Comparison of ENCODE assay signal across 8 cellular contexts in the genomic region with DNA sequence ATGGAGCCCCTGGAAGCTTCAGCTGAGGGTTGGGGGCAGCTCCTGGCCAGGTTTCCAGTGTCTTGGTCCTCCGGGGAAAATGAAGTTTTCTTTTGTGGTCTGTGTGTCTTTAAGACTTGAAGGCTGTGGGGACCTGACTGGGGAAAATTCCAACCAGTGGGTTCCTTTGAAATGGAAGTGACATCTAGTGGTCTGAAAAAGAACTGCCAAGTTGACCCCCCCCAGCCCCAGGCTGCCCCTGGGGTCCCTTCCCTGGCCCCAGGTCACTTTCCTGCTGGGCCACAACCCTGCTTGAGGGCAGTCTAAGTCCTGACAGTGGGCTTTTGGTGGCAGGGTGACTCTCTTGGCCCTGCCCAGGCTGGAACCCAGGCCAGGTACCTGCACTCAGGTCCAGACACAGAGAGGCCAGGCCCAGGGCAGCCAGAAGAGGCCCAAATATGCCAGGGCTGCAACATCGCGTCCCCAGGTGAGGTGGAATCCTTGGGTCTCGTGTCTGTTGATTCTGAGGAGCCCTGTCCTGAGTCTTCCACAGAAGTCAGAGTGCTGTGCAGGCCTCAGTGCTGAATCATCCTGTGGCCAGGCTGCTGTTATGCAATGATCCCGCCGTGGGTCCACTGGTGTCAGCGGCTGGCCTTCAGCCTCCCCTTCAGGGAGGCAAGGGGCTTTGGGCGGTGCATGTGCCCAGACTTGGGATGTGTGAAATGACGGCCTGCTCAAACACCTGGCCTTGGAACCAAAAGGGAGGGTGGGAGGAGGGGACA.
DNase-seq lines count a peak whose midpoint lies in the region; ATAC-seq, FAIRE-seq and TF ChIP-seq lines count a peak whose summit lies in the region.

No MANE protein-coding gene starts in this region.

- no peak for FAIRE-seq in bronchial epithelial cell (lab: Jason Lieb, UNC)

- ATAC-seq in lower lobe of right lung (peak; percentile 75 to 88), HG03378 (IDR thresholded peaks at IDR 0.05; ENCODE audit: unreplicated experiment) (no peak)
- no peak for ATAC-seq in naive thymus-derived CD8-positive, alpha-beta T cell

- H3K4me3 ChIP-seq in bronchial epithelial cell (ENCODE audit: low read depth, low read length) = no peak overlapping the region
- no peak overlapping the region for H3K4me3 ChIP-seq in lower lobe of right lung

- H3K4me1 Mint-ChIP-seq in activated CD4-positive, alpha-beta T cell treated with anti-CD3 and anti-CD28 coated beads, Interleukin-2, amount 10 ng/mL, durations not matched to agents 24 days and 14 days = no peaks in the 10 kb centered on the region
- H3K4me1 Mint-ChIP-seq in activated CD4-positive, alpha-beta T cell treated with anti-CD3 and anti-CD28 coated beads, Interleukin-2, amount 10 ng/mL, durations not matched to agents 7 days and 5 days = no peaks in the 10 kb centered on the region
- H3K4me1 Mint-ChIP-seq in naive thymus-derived CD8-positive, alpha-beta T cell = peaks cover 0 to 1% (median 0%) of the 10 kb centered on the region in 4 donors

- TF ChIP-seq CTCF in bronchial epithelial cell (IDR thresholded peaks at IDR 0.05; ENCODE audit: insufficient read depth, low read length, severe bottlenecking) = peak; percentile 68
- TF ChIP-seq CTCF in lower lobe of right lung (IDR thresholded peaks at IDR 0.05) = peak; percentile 59

- peaks cover 7% of the 10 kb centered on the region for H3K4me1 ChIP-seq in lower lobe of right lung

- no peaks in the 10 kb centered on the region for H3K36me3 ChIP-seq in bronchial epithelial cell (ENCODE audit: control insufficient read depth, insufficient read depth, low read length)
- no peaks in the 10 kb centered on the region for H3K36me3 ChIP-seq in lower lobe of right lung

- H3K27me3 ChIP-seq in bronchial epithelial cell (ENCODE audit: control insufficient read depth, insufficient read depth, low read length) (no peaks in the 10 kb centered on the region), lower lobe of right lung (ENCODE audit: low read depth) (no peaks in the 10 kb centered on the region)

- intact Hi-C loops in activated CD4-positive, alpha-beta T cell treated with anti-CD3 and anti-CD28 coated beads, Interleukin-2, amount 10 ng/mL, durations not matched to agents 24 days and 14 days (cut with micrococcal nuclease) = loop anchor here (2.0 kb wide), 1 partner anchor 66 kb away; no protein-coding TSS in a partner anchor
- intact Hi-C loops in lower lobe of right lung (cut with DNase I) = no loop called here

- no peaks in the 10 kb centered on the region for H3K36me3 Mint-ChIP-seq in activated CD4-positive, alpha-beta T cell treated with anti-CD3 and anti-CD28 coated beads, Interleukin-2, amount 10 ng/mL, durations not matched to agents 24 days and 14 days (ENCODE audit: low read depth)
- no peaks in the 10 kb centered on the region for H3K36me3 Mint-ChIP-seq in activated CD4-positive, alpha-beta T cell treated with anti-CD3 and anti-CD28 coated beads, Interleukin-2, amount 10 ng/mL, durations not matched to agents 7 days and 5 days (ENCODE audit: low read depth)
- H3K36me3 Mint-ChIP-seq in naive thymus-derived CD8-positive, alpha-beta T cell = no peaks in the 10 kb centered on the region

- CTCF ChIA-PET in activated CD4-positive, alpha-beta T cell treated with anti-CD3 and anti-CD28 coated beads, Interleukin-2, amount 10 ng/mL, durations not matched to agents 7 days and 5 days (lab: Charles Lee) = no interaction called here

- POLR2A ChIA-PET in activated CD4-positive, alpha-beta T cell treated with anti-CD3 and anti-CD28 coated beads, Interleukin-2, amount 10 ng/mL, durations not matched to agents 7 days and 5 days (lab: Charles Lee) = no interaction called here
- POLR2A ChIA-PET in naive thymus-derived CD8-positive, alpha-beta T cell (lab: Charles Lee) = no interaction called here

- no peak overlapping the region for H3K4me3 Mint-ChIP-seq in activated CD4-positive, alpha-beta T cell treated with anti-CD3 and anti-CD28 coated beads, Interleukin-2, amount 10 ng/mL, durations not matched to agents 24 days and 14 days
- H3K4me3 Mint-ChIP-seq in activated CD4-positive, alpha-beta T cell treated with anti-CD3 and anti-CD28 coated beads, Interleukin-2, amount 10 ng/mL, durations not matched to agents 7 days and 5 days = no peak overlapping the region
- no peak overlapping the region for H3K4me3 Mint-ChIP-seq in naive thymus-derived CD8-positive, alpha-beta T cell

- H3K9me3 Mint-ChIP-seq in activated CD4-positive, alpha-beta T cell treated with anti-CD3 and anti-CD28 coated beads, Interleukin-2, amount 10 ng/mL, durations not matched to agents 24 days and 14 days = no peaks in the 10 kb centered on the region
- H3K9me3 Mint-ChIP-seq in activated CD4-positive, alpha-beta T cell treated with anti-CD3 and anti-CD28 coated beads, Interleukin-2, amount 10 ng/mL, durations not matched to agents 7 days and 5 days = no peaks in the 10 kb centered on the region
- no peaks in the 10 kb centered on the region for H3K9me3 Mint-ChIP-seq in naive thymus-derived CD8-positive, alpha-beta T cell

- no peak overlapping the region for H3K27ac Mint-ChIP-seq in activated CD4-positive, alpha-beta T cell treated with anti-CD3 and anti-CD28 coated beads, Interleukin-2, amount 10 ng/mL, durations not matched to agents 24 days and 14 days
- H3K27ac Mint-ChIP-seq in activated CD4-positive, alpha-beta T cell treated with anti-CD3 and anti-CD28 coated beads, Interleukin-2, amount 10 ng/mL, durations not matched to agents 7 days and 5 days = no peak overlapping the region
- no peak overlapping the region for H3K27ac Mint-ChIP-seq in naive thymus-derived CD8-positive, alpha-beta T cell

- H3K27ac ChIP-seq in lower lobe of right lung = no peak overlapping the region

- peak; percentile 64 for DNase-seq in activated CD4-positive, alpha-beta T cell treated with anti-CD3 and anti-CD28 coated beads, Interleukin-2, amount 10 ng/mL, durations not matched to agents 24 days and 14 days
- no peak for DNase-seq in activated CD4-positive, alpha-beta T cell treated with anti-CD3 and anti-CD28 coated beads, Interleukin-2, amount 10 ng/mL, durations not matched to agents 7 days and 5 days
- DNase-seq in NCI-H146 (lab: John Stamatoyannopoulos, UW) = peak; percentile 58
- DNase-seq in bronchial epithelial cell (ENCODE audit: low read depth) = peak; percentile 32
- peak; percentile 67 for DNase-seq in lower lobe of right lung
- DNase-seq in NCI-H1105 treated with DMSO at 0.1 percent for 48 hours (lab: John Stamatoyannopoulos, UW) = no peak
- DNase-seq in naive thymus-derived CD8-positive, alpha-beta T cell = no peak

- H3K9me3 ChIP-seq in lower lobe of right lung = no peaks in the 10 kb centered on the region

- peaks cover 5% of the 10 kb centered on the region for H3K27me3 Mint-ChIP-seq in activated CD4-positive, alpha-beta T cell treated with anti-CD3 and anti-CD28 coated beads, Interleukin-2, amount 10 ng/mL, durations not matched to agents 24 days and 14 days
- no peaks in the 10 kb centered on the region for H3K27me3 Mint-ChIP-seq in activated CD4-positive, alpha-beta T cell treated with anti-CD3 and anti-CD28 coated beads, Interleukin-2, amount 10 ng/mL, durations not matched to agents 7 days and 5 days
- peaks cover 0 to 10% (median 0%) of the 10 kb centered on the region in 5 donors for H3K27me3 Mint-ChIP-seq in naive thymus-derived CD8-positive, alpha-beta T cell

Comparison
In these comparisons a context has a peak if more than half of its experiments do, and no peak if none do; other contexts are left out.
1. DNase-seq: peak in activated CD4-positive, alpha-beta T cell treated with anti-CD3 and anti-CD28 coated beads, Interleukin-2, amount 10 ng/mL, durations not matched to agents 24 days and 14 days (single experiment), NCI-H146 (single experiment), bronchial epithelial cell (single experiment) and lower lobe of right lung (single experiment); none in activated CD4-positive, alpha-beta T cell treated with anti-CD3 and anti-CD28 coated beads, Interleukin-2, amount 10 ng/mL, durations not matched to agents 7 days and 5 days (single experiment), NCI-H1105 treated with DMSO at 0.1 percent for 48 hours (single experiment) and naive thymus-derived CD8-positive, alpha-beta T cell (0 of 10).
2. ATAC-seq: peak in lower lobe of right lung (2 of 2); none in HG03378 (single experiment) and naive thymus-derived CD8-positive, alpha-beta T cell (0 of 2).